Comparison of ENCODE assay signal across 18 cellular contexts in genomic region chr16:8795096-8795495, GRCh38. TPM values are rescaled to one million over a fixed set of nuclear protein-coding genes. Genes with fewer than 3 reads are reported as not detected.
DNase-seq lines count a peak whose midpoint lies in the region; ATAC-seq and TF ChIP-seq lines count a peak whose summit lies in the region.
"Had no signal": no experiment of that assay in that cellular context is flagged by ENCODE, and none has a peak within 500 bp of the region (broad histone marks: within the 10 kb centered on the region; RNA-seq: fewer than 3 reads in every experiment).

No MANE protein-coding gene starts in this region.

- no peaks in the 10 kb centered on the region for H3K27me3 Mint-ChIP-seq in activated CD4-positive, alpha-beta T cell treated with anti-CD3 and anti-CD28 coated beads, Interleukin-2, amount 10 ng/mL, durations not matched to agents 7 days and 5 days
- H3K27me3 Mint-ChIP-seq in neural progenitor cell (ENCODE audit: insufficient read depth, low read depth): no peaks in the 10 kb centered on the region
- H3K27me3 Mint-ChIP-seq in activated T-cell treated with anti-CD3 and anti-CD28 coated beads, Interleukin-2, amount 50 U/mL, for 72 hours (ENCODE audit: low read depth): no peaks in the 10 kb centered on the region

- CTCF ChIA-PET in activated CD4-positive, alpha-beta T cell treated with anti-CD3 and anti-CD28 coated beads, Interleukin-2, amount 10 ng/mL, durations not matched to agents 7 days and 5 days (lab: Charles Lee): no interaction called here

- no peak for ATAC-seq in activated T-cell treated with anti-CD3 and anti-CD28 coated beads, Interleukin-2, amount 50 U/mL, for 72 hours (replicated peaks in 1 of 2)

- no peaks in the 10 kb centered on the region for H3K9me3 ChIP-seq in KOPT-K1 (ENCODE audit: insufficient read depth, low read length, poor library complexity, severe bottlenecking)
- no peaks in the 10 kb centered on the region for H3K9me3 ChIP-seq in neural progenitor cell (ENCODE audit: low read depth)

- no peak overlapping the region for H2AFZ ChIP-seq in neural progenitor cell (replicated peaks)

- peak overlapping the region; percentile 15 for H3K4me3 Mint-ChIP-seq in activated CD4-positive, alpha-beta T cell treated with anti-CD3 and anti-CD28 coated beads, Interleukin-2, amount 10 ng/mL, durations not matched to agents 7 days and 5 days
- H3K4me3 Mint-ChIP-seq in neural progenitor cell: peak overlapping the region; percentile 24
- no peak overlapping the region for H3K4me3 Mint-ChIP-seq in activated T-cell treated with anti-CD3 and anti-CD28 coated beads, Interleukin-2, amount 50 U/mL, for 72 hours
- H3K4me3 Mint-ChIP-seq: HFFc6 had no signal

- H3K27ac ChIP-seq in KOPT-K1 (ENCODE audit: low read depth, low read length, poor library complexity, severe bottlenecking): peak overlapping the region; percentile 98
- H3K27ac ChIP-seq in neural progenitor cell: no peak overlapping the region

- TF ChIP-seq CTCF in neural progenitor cell (IDR thresholded peaks at IDR 0.05): no peak

- H3K27ac Mint-ChIP-seq in activated CD4-positive, alpha-beta T cell treated with anti-CD3 and anti-CD28 coated beads, Interleukin-2, amount 10 ng/mL, durations not matched to agents 7 days and 5 days: no peak overlapping the region
- no peak overlapping the region for H3K27ac Mint-ChIP-seq in neural progenitor cell
- no peak overlapping the region for H3K27ac Mint-ChIP-seq in activated T-cell treated with anti-CD3 and anti-CD28 coated beads, Interleukin-2, amount 50 U/mL, for 72 hours
- H3K27ac Mint-ChIP-seq: HFFc6 had no signal

- H3K36me3 Mint-ChIP-seq in activated CD4-positive, alpha-beta T cell treated with anti-CD3 and anti-CD28 coated beads, Interleukin-2, amount 10 ng/mL, durations not matched to agents 7 days and 5 days (ENCODE audit: low read depth): peaks cover 2% of the 10 kb centered on the region
- H3K36me3 Mint-ChIP-seq in neural progenitor cell: no peaks in the 10 kb centered on the region
- peaks cover 6 to 9% of the 10 kb centered on the region in 2 donors for H3K36me3 Mint-ChIP-seq in activated T-cell treated with anti-CD3 and anti-CD28 coated beads, Interleukin-2, amount 50 U/mL, for 72 hours (ENCODE audit: insufficient read depth in 2 of 2)

- H3K36me3 ChIP-seq in KOPT-K1 (ENCODE audit: insufficient read depth, low read length) (peaks cover 17% of the 10 kb centered on the region), neural progenitor cell (no peaks in the 10 kb centered on the region)

- H4K20me1 ChIP-seq in neural progenitor cell (ENCODE audit: low read depth): peaks cover 5% of the 10 kb centered on the region

- no peak for DNase-seq in activated CD4-positive, alpha-beta T cell treated with anti-CD3 and anti-CD28 coated beads, Interleukin-2, amount 10 ng/mL, durations not matched to agents 7 days and 5 days
- DNase-seq in activated CD4-positive, alpha-beta T cell treated with anti-CD3 and anti-CD28 coated beads, Interleukin-2, amount 50 U/mL, for 48 hours: no peak
- peak; percentile 29 for DNase-seq in cerebellar cortex (ENCODE audit: low spot score)
- DNase-seq in neural progenitor cell (ENCODE audit: low spot score): no peak
- no peak for DNase-seq in AG20443 (ENCODE audit: low spot score)
- DNase-seq in NCI-H2171 (lab: John Stamatoyannopoulos, UW): no peak
- no peak for DNase-seq in activated T-cell treated with anti-CD3 and anti-CD28 coated beads, Interleukin-2, amount 50 U/mL, for 72 hours
- DNase-seq: activated CD4-positive, alpha-beta T cell treated with anti-CD3 and anti-CD28 coated beads for 48 hours; activated CD8-positive, alpha-beta memory T cell treated with anti-CD3 and anti-CD28 coated beads, Interleukin-2, amount 50 U/mL, for 48 hours; C1 segment of cervical spinal cord; HFFc6; KBM-7; mammary epithelial cell; MV-4-11; NCI-H2081; posterior cingulate gyrus; SHP77 had no signal

- H3K9ac ChIP-seq in neural progenitor cell: no peak overlapping the region

- H3K79me2 ChIP-seq in neural progenitor cell (ENCODE audit: low read depth): peaks cover 48% of the 10 kb centered on the region

- H3K4me3 ChIP-seq in neural progenitor cell: no peak overlapping the region

- H3K4me1 Mint-ChIP-seq in activated CD4-positive, alpha-beta T cell treated with anti-CD3 and anti-CD28 coated beads, Interleukin-2, amount 10 ng/mL, durations not matched to agents 7 days and 5 days: peaks cover 39% of the 10 kb centered on the region
- H3K4me1 Mint-ChIP-seq in neural progenitor cell: peaks cover 30% of the 10 kb centered on the region
- peaks cover 45% of the 10 kb centered on the region for H3K4me1 Mint-ChIP-seq in activated T-cell treated with anti-CD3 and anti-CD28 coated beads, Interleukin-2, amount 50 U/mL, for 72 hours (ENCODE audit: low read depth)

- H3K27me3 ChIP-seq in neural progenitor cell: no peaks in the 10 kb centered on the region

- no peaks in the 10 kb centered on the region for H3K9me3 Mint-ChIP-seq in activated CD4-positive, alpha-beta T cell treated with anti-CD3 and anti-CD28 coated beads, Interleukin-2, amount 10 ng/mL, durations not matched to agents 7 days and 5 days
- H3K9me3 Mint-ChIP-seq in neural progenitor cell: no peaks in the 10 kb centered on the region
- H3K9me3 Mint-ChIP-seq in activated T-cell treated with anti-CD3 and anti-CD28 coated beads, Interleukin-2, amount 50 U/mL, for 72 hours: no peaks in the 10 kb centered on the region
- H3K9me3 Mint-ChIP-seq: HFFc6 had no signal

- POLR2A ChIA-PET in activated CD4-positive, alpha-beta T cell treated with anti-CD3 and anti-CD28 coated beads, Interleukin-2, amount 10 ng/mL, durations not matched to agents 7 days and 5 days (lab: Charles Lee): no interaction called here

- no peak overlapping the region for H3K4me2 ChIP-seq in neural progenitor cell

- no peaks in the 10 kb centered on the region for H3K4me1 ChIP-seq in neural progenitor cell

- no peaks in the 10 kb centered on the region for H3F3A ChIP-seq in neural progenitor cell (ENCODE audit: low read depth)

RNA-seq across cellular contexts. Expression of gene TMEM186, which starts 2.3 kb away (rescaled TPM):
- total RNA-seq in activated CD4-positive, alpha-beta T cell treated with anti-CD3 and anti-CD28 coated beads, Interleukin-2, amount 10 ng/mL, durations not matched to agents 7 days and 5 days: 10 to 100 TPM; 10.1 to 11.1 TPM
- 6.4 and 9.9 TPM in 2 replicates for total RNA-seq in neural progenitor cell (ENCODE audit: low replicate concordance)
- 10 to 100 TPM; 15.0 to 20.6 TPM for total RNA-seq in activated T-cell treated with anti-CD3 and anti-CD28 coated beads, Interleukin-2, amount 50 U/mL, for 72 hours

RNA-seq across cellular contexts. Expression of gene PMM2, which starts 2.5 kb away (rescaled TPM):
- 10 to 100 TPM; 37.0 to 38.9 TPM for total RNA-seq in activated CD4-positive, alpha-beta T cell treated with anti-CD3 and anti-CD28 coated beads, Interleukin-2, amount 10 ng/mL, durations not matched to agents 7 days and 5 days
- total RNA-seq in neural progenitor cell (ENCODE audit: low replicate concordance): 12.5 and 22.2 TPM in 2 replicates
- total RNA-seq in activated T-cell treated with anti-CD3 and anti-CD28 coated beads, Interleukin-2, amount 50 U/mL, for 72 hours: 10 to 100 TPM; 32.8 to 33.7 TPM

Comparison
In these comparisons a context has a peak if more than half of its experiments do, and no peak if none do; other contexts are left out.
1. H3K4me3 Mint-ChIP-seq: peak in activated CD4-positive, alpha-beta T cell treated with anti-CD3 and anti-CD28 coated beads, Interleukin-2, amount 10 ng/mL, durations not matched to agents 7 days and 5 days (single experiment) and neural progenitor cell (single experiment); none in activated T-cell treated with anti-CD3 and anti-CD28 coated beads, Interleukin-2, amount 50 U/mL, for 72 hours (0 of 2).